ENCODE assay signal across 10 cellular contexts in the genomic region with DNA sequence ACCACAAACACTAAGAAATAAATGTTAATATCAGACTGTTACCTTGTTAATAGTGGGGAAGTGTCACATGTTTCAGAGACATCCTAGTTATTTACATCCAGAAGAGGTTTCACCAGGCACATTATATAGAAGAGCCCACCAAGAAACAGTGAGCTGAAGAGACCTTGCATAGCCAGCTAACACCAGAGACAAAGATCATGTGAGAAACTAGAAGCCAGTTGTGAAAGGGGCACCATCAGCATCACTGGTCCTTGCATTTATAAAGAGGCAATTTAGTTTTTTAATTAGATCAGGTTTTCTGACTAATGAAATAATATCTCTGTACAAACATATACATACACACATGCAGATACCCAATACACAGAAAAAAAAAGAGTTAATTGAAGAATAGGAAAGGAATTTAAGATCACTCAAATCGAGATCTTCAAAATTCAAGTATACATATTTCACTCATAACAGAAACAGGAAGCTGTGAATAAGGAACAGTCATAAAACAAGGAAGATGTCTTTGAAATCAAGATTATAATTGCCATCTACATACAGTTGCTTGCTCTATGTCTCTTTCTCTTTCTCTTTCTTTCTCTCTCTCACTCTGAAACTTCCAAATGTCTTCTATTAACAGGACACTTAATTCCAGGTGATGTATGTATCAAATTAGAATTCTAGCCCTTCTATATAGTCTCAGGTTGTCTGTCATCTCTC.
DNase-seq lines count a peak whose midpoint lies in the region; ATAC-seq lines count a peak whose summit lies in the region.
"Had no signal": no experiment of that assay in that cellular context is flagged by ENCODE, and none has a peak within 500 bp of the region (broad histone marks: within the 10 kb centered on the region; RNA-seq: fewer than 3 reads in every experiment).

No MANE protein-coding gene starts in this region.

- peaks cover 20% of the 10 kb centered on the region for H3K4me1 Mint-ChIP-seq in activated naive CD8-positive, alpha-beta T cell (ENCODE audit: low read depth)

- H3K27ac Mint-ChIP-seq in activated naive CD8-positive, alpha-beta T cell, result peak overlapping the region; percentile 91

- peak overlapping the region; percentile 74 for H2AFZ ChIP-seq in ACC112 (ENCODE audit: low read length, unreplicated experiment)

- no peaks in the 10 kb centered on the region for H3K36me3 Mint-ChIP-seq in activated naive CD8-positive, alpha-beta T cell

- no peaks in the 10 kb centered on the region for H3K27me3 ChIP-seq in ACC112 (ENCODE audit: insufficient read depth, low read length)
- H3K27me3 ChIP-seq: left lung had no signal

- no peaks in the 10 kb centered on the region for H3K36me3 ChIP-seq in ACC112 (ENCODE audit: insufficient read depth, low read length)
- H3K36me3 ChIP-seq: left lung had no signal

- H3K4me1 ChIP-seq in ACC112 (ENCODE audit: control insufficient read depth, insufficient read depth, low read length, unreplicated experiment), result peaks cover 28% of the 10 kb centered on the region

- no peak for DNase-seq in DMS 273 (lab: John Stamatoyannopoulos, UW; ENCODE audit: unreplicated experiment)
- DNase-seq in retina, result no peak
- DNase-seq in central memory CD4-positive, alpha-beta T cell, result no peak
- DNase-seq in NCI-H748 (lab: John Stamatoyannopoulos, UW; ENCODE audit: unreplicated experiment), result no peak
- DNase-seq: activated CD8-positive, alpha-beta memory T cell treated with anti-CD3 and anti-CD28 coated beads for 24 hours; left lung had no signal

- H3K79me2 ChIP-seq in ACC112 (ENCODE audit: control insufficient read depth, insufficient read depth, low read length, unreplicated experiment), result no peaks in the 10 kb centered on the region

- peak overlapping the region; percentile 56 for H3K4me3 Mint-ChIP-seq in activated naive CD8-positive, alpha-beta T cell

- peak; percentile 64 for ATAC-seq in GM18868 (IDR thresholded peaks at IDR 0.05; ENCODE audit: unreplicated experiment)
- peak; percentile 61 for ATAC-seq in HG03521 (IDR thresholded peaks at IDR 0.05; ENCODE audit: unreplicated experiment)
- ATAC-seq: left lung had no signal

- H3K27ac ChIP-seq in ACC112 (ENCODE audit: low read depth, low read length), result no peak overlapping the region
- H3K27ac ChIP-seq: left lung had no signal

- no peaks in the 10 kb centered on the region for H3K9me3 Mint-ChIP-seq in activated naive CD8-positive, alpha-beta T cell (ENCODE audit: low read depth)

- no peak overlapping the region for H3K4me3 ChIP-seq in ACC112 (ENCODE audit: low read depth, low read length)
- H3K4me3 ChIP-seq: left lung had no signal

- no peaks in the 10 kb centered on the region for H3K27me3 Mint-ChIP-seq in activated naive CD8-positive, alpha-beta T cell
